In genomic region chr2:31748041-31748440, GRCh38 we compare ENCODE assay signal across 28 cellular contexts.
"Had no signal": no experiment of that assay in that cellular context is flagged by ENCODE, and none has a peak within 500 bp of the region (broad histone marks: within the 10 kb centered on the region; RNA-seq: fewer than 3 reads in every experiment).

No MANE protein-coding gene starts in this region.

- H3K79me2 ChIP-seq: hepatocyte had no signal

- DNase-seq: activated CD4-positive, alpha-beta memory T cell treated with anti-CD3 and anti-CD28 coated beads for 36 hours; activated CD4-positive, alpha-beta T cell treated with anti-CD3 and anti-CD28 coated beads for 36 hours; activated CD4-positive, alpha-beta T cell treated with anti-CD3 and anti-CD28 coated beads, Interleukin-2, amount 10 ng/mL, durations not matched to agents 24 days and 14 days; activated CD4-positive, CD25-positive, alpha-beta regulatory T cell; activated CD4-positive, CD25-positive, alpha-beta regulatory T cell treated with anti-CD3 and anti-CD28 coated beads, Interleukin-2, amount 50 U/mL, for 72 hours; activated CD8-positive, alpha-beta memory T cell treated with anti-CD3 and anti-CD28 coated beads, Interleukin-2, amount 50 U/mL, for 48 hours; activated effector memory CD4-positive, alpha-beta T cell treated with Interleukin-2 at 50 U/mL for 16 hours; activated gamma-delta T cell treated with Interleukin-2 at 50 U/mL for 16 hours; activated naive CD4-positive, alpha-beta T cell treated with anti-CD3 and anti-CD28 coated beads, Interleukin-2, amount 50 U/mL, for 16 hours; activated naive CD4-positive, alpha-beta T cell treated with Interleukin-2 at 50 U/mL for 16 hours; activated T-cell treated with anti-CD3 and anti-CD28 coated beads for 4 hours; activated T-cell treated with anti-CD3 and anti-CD28 coated beads, Interleukin-2, amount 50 U/mL, for 24 hours; amniotic stem cell; anterior cingulate cortex; caudate nucleus; cortex of kidney; dermis blood vessel endothelial cell; effector CD4-positive, alpha-beta T cell; effector memory CD8-positive, alpha-beta T cell; foreskin keratinocyte; gastrocnemius medialis; heart right ventricle; T-helper 1 cell; T-helper 17 cell had no signal

- H3K4me1 Mint-ChIP-seq: activated CD4-positive, alpha-beta T cell treated with anti-CD3 and anti-CD28 coated beads for 36 hours; activated CD4-positive, alpha-beta T cell treated with anti-CD3 and anti-CD28 coated beads, Interleukin-2, amount 10 ng/mL, durations not matched to agents 24 days and 14 days; activated T-helper 17 cell treated with anti-CD3 and anti-CD28 coated beads, Interleukin-2, amount 50 U/mL, for 72 hours; T-helper 17 cell had no signal

- H3K27me3 ChIP-seq: gastrocnemius medialis, heart right ventricle, hepatocyte had no signal

- H3K9me3 Mint-ChIP-seq: activated T-helper 17 cell treated with anti-CD3 and anti-CD28 coated beads, Interleukin-2, amount 50 U/mL, for 72 hours had no signal

- H3K4me3 ChIP-seq: gastrocnemius medialis, heart right ventricle, hepatocyte had no signal

- H2AFZ ChIP-seq: hepatocyte had no signal

- H3K4me1 ChIP-seq: foreskin keratinocyte, gastrocnemius medialis, heart right ventricle had no signal

- ATAC-seq: activated CD4-positive, alpha-beta T cell treated with anti-CD3 and anti-CD28 coated beads for 36 hours; activated T-helper 17 cell treated with anti-CD3 and anti-CD28 coated beads, Interleukin-2, amount 50 U/mL, for 72 hours; effector memory CD8-positive, alpha-beta T cell; foreskin keratinocyte; gastrocnemius medialis; heart right ventricle; T-helper 17 cell had no signal

- H3K27ac Mint-ChIP-seq: activated CD4-positive, alpha-beta memory T cell treated with anti-CD3 and anti-CD28 coated beads for 36 hours; activated CD4-positive, alpha-beta T cell treated with anti-CD3 and anti-CD28 coated beads for 36 hours; activated CD4-positive, alpha-beta T cell treated with anti-CD3 and anti-CD28 coated beads, Interleukin-2, amount 10 ng/mL, durations not matched to agents 24 days and 14 days; activated naive CD8-positive, alpha-beta T cell; activated T-cell treated with anti-CD3 and anti-CD28 coated beads, Interleukin-2, amount 50 U/mL, for 24 hours; activated T-helper 17 cell treated with anti-CD3 and anti-CD28 coated beads, Interleukin-2, amount 50 U/mL, for 72 hours; effector memory CD8-positive, alpha-beta T cell; T-helper 17 cell; T-helper 2 cell treated with Interferon-gamma antibody and Interleukin-4, amounts not matched to agents 5 μg/mL and 100 μg/mL, for 36 hours had no signal

- H3K9me3 ChIP-seq: gastrocnemius medialis had no signal

- H3K4me2 ChIP-seq: hepatocyte had no signal

- H3K27me3 Mint-ChIP-seq: activated CD4-positive, alpha-beta T cell treated with anti-CD3 and anti-CD28 coated beads, Interleukin-2, amount 10 ng/mL, durations not matched to agents 24 days and 14 days; T-helper 17 cell had no signal

- H3K27ac ChIP-seq: foreskin keratinocyte, gastrocnemius medialis, heart right ventricle, hepatocyte had no signal

- H3K36me3 ChIP-seq: gastrocnemius medialis, heart right ventricle had no signal

- H3K4me3 Mint-ChIP-seq: activated CD4-positive, alpha-beta memory T cell treated with anti-CD3 and anti-CD28 coated beads for 36 hours; activated CD4-positive, alpha-beta T cell treated with anti-CD3 and anti-CD28 coated beads for 36 hours; activated CD4-positive, alpha-beta T cell treated with anti-CD3 and anti-CD28 coated beads, Interleukin-2, amount 10 ng/mL, durations not matched to agents 24 days and 14 days; activated naive CD8-positive, alpha-beta T cell; activated T-cell treated with anti-CD3 and anti-CD28 coated beads, Interleukin-2, amount 50 U/mL, for 24 hours; activated T-helper 17 cell treated with anti-CD3 and anti-CD28 coated beads, Interleukin-2, amount 50 U/mL, for 72 hours; effector memory CD8-positive, alpha-beta T cell; T-helper 17 cell; T-helper 2 cell treated with Interferon-gamma antibody and Interleukin-4, amounts not matched to agents 5 μg/mL and 100 μg/mL, for 36 hours had no signal
